Comparison of ENCODE assay signal across 23 cellular contexts in the genomic region with DNA sequence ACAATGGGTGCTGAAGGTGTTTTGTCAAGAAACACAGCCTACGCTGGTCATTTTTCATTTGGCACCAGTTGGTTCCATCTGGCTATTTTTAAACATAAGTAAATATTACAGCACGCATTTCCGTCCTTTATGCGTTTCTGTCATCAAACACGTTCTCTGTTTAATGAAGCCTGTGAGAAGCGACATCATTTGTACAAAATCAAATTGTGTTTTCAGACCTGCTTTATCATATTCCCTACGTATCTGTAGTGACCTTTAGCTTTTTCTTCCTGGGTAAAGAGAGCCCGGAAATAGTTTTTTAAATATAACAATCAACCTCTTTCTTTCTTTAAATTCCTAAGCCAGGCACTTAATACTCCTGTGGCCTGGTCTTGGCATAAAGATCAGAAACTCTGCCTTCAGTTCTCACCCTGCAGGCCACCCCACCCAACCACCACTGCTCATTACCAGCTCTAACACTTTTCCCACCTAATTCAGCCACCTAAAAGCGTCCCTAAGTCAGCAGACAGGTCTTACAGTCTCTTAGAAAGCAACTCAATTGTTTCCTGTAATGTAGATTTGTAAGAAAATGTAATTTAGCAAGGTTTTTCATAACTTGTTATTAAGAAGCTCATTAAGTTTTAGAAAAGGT. TPM values are rescaled to one million over a fixed set of nuclear protein-coding genes. Genes with fewer than 3 reads are reported as not detected.
A peak's percentile ranks its signal among the peaks of the same experiment; 100 is the strongest.
DNase-seq lines count a peak whose midpoint lies in the region; ATAC-seq, FAIRE-seq and TF ChIP-seq lines count a peak whose summit lies in the region.
"Had no signal": no experiment of that assay in that cellular context is flagged by ENCODE, and none has a peak within 500 bp of the region (broad histone marks: within the 10 kb centered on the region; RNA-seq: fewer than 3 reads in every experiment).

No MANE protein-coding gene starts in this region.

- FAIRE-seq in islet of Langerhans (lab: Jason Lieb, UNC), result peak; percentile 100
- FAIRE-seq: astrocyte had no signal

- no peak for ATAC-seq in T-helper 17 cell
- ATAC-seq: activated T-helper 17 cell treated with anti-CD3 and anti-CD28 coated beads, Interleukin-2, amount 50 U/mL, for 72 hours; mucosa of descending colon; WTC11 had no signal

- H3K27ac Mint-ChIP-seq in T-helper 17 cell, result peak overlapping the region; percentile 29
- H3K27ac Mint-ChIP-seq: activated naive CD8-positive, alpha-beta T cell treated with anti-CD3 and anti-CD28 coated beads for 36 hours; activated T-helper 17 cell treated with anti-CD3 and anti-CD28 coated beads, Interleukin-2, amount 50 U/mL, for 72 hours; WTC11 had no signal

- in situ Hi-C loops in GM13976 (cut with MboI; ENCODE audit: low sequenced_read_pairs, unreplicated experiment), result no loop called here

- TF ChIP-seq CTCF in retinal pigment epithelial cell (conservative IDR thresholded peaks at IDR 0.05; ENCODE audit: low read depth, low read length) (no peak), GM13976 (IDR thresholded peaks at IDR 0.05; ENCODE audit: borderline replicate concordance, control extremely low read depth, extremely low read depth, insufficient read depth, missing control alignments) (no peak)

- DNase-seq in COLO829 (ENCODE audit: low spot score) (peak; percentile 95), T-helper 17 cell (no peak), retinal pigment epithelial cell (ENCODE audit: low read depth) (peak; percentile 86), GM13976 (ENCODE audit: low spot score) (no peak), globus pallidus (ENCODE audit: low spot score) (no peak)
- DNase-seq in effector CD4-positive, alpha-beta T cell, result no peak
- DNase-seq: activated naive CD8-positive, alpha-beta T cell treated with anti-CD3 and anti-CD28 coated beads for 36 hours; foreskin fibroblast; H7; mucosa of descending colon; MV-4-11; NCI-H1694; NCI-H2227 treated with DMSO at 0.1 percent for 48 hours; NCI-H748 treated with DMSO at 0.1 percent for 48 hours; T-helper 9 cell; uterus had no signal

- no peak overlapping the region for H3K4me3 Mint-ChIP-seq in T-helper 17 cell
- H3K4me3 Mint-ChIP-seq: activated naive CD8-positive, alpha-beta T cell treated with anti-CD3 and anti-CD28 coated beads for 36 hours; activated T-helper 17 cell treated with anti-CD3 and anti-CD28 coated beads, Interleukin-2, amount 50 U/mL, for 72 hours; CD14-positive monocyte; neural crest cell; WTC11 had no signal

- peaks cover 20% of the 10 kb centered on the region for H3K4me1 Mint-ChIP-seq in T-helper 17 cell

- no peak overlapping the region for H3K4me3 ChIP-seq in retinal pigment epithelial cell (ENCODE audit: low read length)
- H3K4me3 ChIP-seq: hepatocyte, mucosa of descending colon, uterus had no signal

- no peaks in the 10 kb centered on the region for H3K27me3 Mint-ChIP-seq in T-helper 17 cell
- H3K27me3 Mint-ChIP-seq: activated T-helper 17 cell treated with anti-CD3 and anti-CD28 coated beads, Interleukin-2, amount 50 U/mL, for 72 hours had no signal

- peaks cover 4% of the 10 kb centered on the region for H3K36me3 Mint-ChIP-seq in T-helper 17 cell (ENCODE audit: low read depth)

- H3K9me3 ChIP-seq in T-helper 17 cell (ENCODE audit: control insufficient read depth, low read length, poor library complexity, severe bottlenecking), result no peaks in the 10 kb centered on the region
- H3K9me3 ChIP-seq: mucosa of descending colon, uterus had no signal

RNA-seq across cellular contexts. Expression of a gene that starts 30.4 kb away (rescaled TPM):
- total RNA-seq in T-helper 17 cell, result 10 to 100 TPM; 12.1 to 13.3 TPM

Comparison
In these comparisons a context has a peak if more than half of its experiments do, and no peak if none do; other contexts are left out.
1. DNase-seq: peak in COLO829 (single experiment) and retinal pigment epithelial cell (single experiment); none in T-helper 17 cell (0 of 3), GM13976 (single experiment), globus pallidus (single experiment) and effector CD4-positive, alpha-beta T cell (single experiment).